ENCODE assay signal across 10 cellular contexts in the genomic region with DNA sequence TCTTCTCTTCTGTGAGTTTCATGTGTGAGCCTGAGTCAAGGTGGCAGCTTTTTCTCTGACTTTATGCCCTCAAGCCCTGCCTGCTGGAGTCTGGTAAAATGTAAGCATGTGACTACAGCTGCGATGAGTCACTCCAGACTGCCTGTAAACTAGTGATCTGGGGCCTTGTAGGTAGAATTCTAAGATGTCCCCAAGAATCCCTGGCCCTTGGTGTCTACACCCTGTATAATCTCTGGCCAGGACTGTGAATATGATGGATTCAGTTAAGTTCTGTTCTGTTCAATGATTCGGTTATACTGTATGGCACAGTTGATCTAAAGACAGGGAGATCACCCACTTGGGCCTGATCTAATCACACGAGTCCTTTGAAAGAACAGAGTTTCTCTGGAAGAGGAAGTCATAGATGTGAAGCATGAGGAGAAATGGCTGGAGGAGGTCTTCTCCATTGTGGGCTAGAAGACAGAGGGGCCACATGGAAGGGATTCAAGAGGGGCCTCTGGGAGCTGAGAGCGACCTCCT. TPM values are rescaled to one million over a fixed set of nuclear protein-coding genes. Genes with fewer than 3 reads are reported as not detected.
DNase-seq lines count a peak whose midpoint lies in the region; ATAC-seq, FAIRE-seq and TF ChIP-seq lines count a peak whose summit lies in the region.
"Had no signal": no experiment of that assay in that cellular context is flagged by ENCODE, and none has a peak within 500 bp of the region (broad histone marks: within the 10 kb centered on the region; RNA-seq: fewer than 3 reads in every experiment).

No MANE protein-coding gene starts in this region.

- no peak for TF ChIP-seq EP300 in HepG2 (IDR thresholded peaks at IDR 0.05; ENCODE audit: low read depth in 2 of 2, low read length in 2 of 2)
- TF ChIP-seq EP300 in HepG2 (CRISPR knock-in tag; IDR thresholded peaks at IDR 0.05; ENCODE audit: borderline replicate concordance), result no peak

- H3K79me2 ChIP-seq in HepG2 (ENCODE audit: insufficient read depth, low read length), result no peaks in the 10 kb centered on the region

- no peaks in the 10 kb centered on the region for H3K9me3 ChIP-seq in adipocyte (ENCODE audit: control insufficient read depth, low read length)
- H3K9me3 ChIP-seq in HepG2 (ENCODE audit: low read length), result no peaks in the 10 kb centered on the region
- H3K9me3 ChIP-seq in spleen, result no peaks in the 10 kb centered on the region

- no peak overlapping the region for H3K4me3 Mint-ChIP-seq in CD14-positive monocyte

- intact Hi-C loops in CD14-positive monocyte (cut with micrococcal nuclease), result no loop called here
- intact Hi-C loops in HepG2 (cut with micrococcal nuclease; ENCODE audit: unreplicated experiment), result no loop called here
- intact Hi-C loops in spleen (cut with DNase I; ENCODE audit: low total_unique reads), result no loop called here

- no peak overlapping the region for H3K4me2 ChIP-seq in HepG2 (ENCODE audit: low read depth, low read length)

- peak overlapping the region; percentile 43 to 91 (median 81) for H3K27ac Mint-ChIP-seq in CD14-positive monocyte

- no peaks in the 10 kb centered on the region for H3K27me3 ChIP-seq in adipocyte (replicated peaks; ENCODE audit: control insufficient read depth, insufficient read depth, low read length)
- no peaks in the 10 kb centered on the region; a peak in 2 of 5 replicates for H3K27me3 ChIP-seq in HepG2 (ENCODE audit: control insufficient read depth in 1 of 2, insufficient read depth in 2 of 2, low read length in 2 of 2)
- H3K27me3 ChIP-seq in spleen (replicated peaks in 1 of 7), result no peaks in the 10 kb centered on the region

- POLR2A ChIA-PET in HepG2 (lab: Yijun Ruan, JAX), result no interaction called here

- peaks cover 19% of the 10 kb centered on the region for H3K4me1 Mint-ChIP-seq in CD14-positive monocyte

- no peaks in the 10 kb centered on the region for H3K36me3 Mint-ChIP-seq in CD14-positive monocyte

- 40% methylated on average over 4 of the region's 4 CpGs for WGBS in HepG2 (ENCODE audit: low lambda C conversion rate)
- WGBS in spleen, 5 donors, result 84 to 91% (median 87%) methylated on average over 4 of the region's 4 CpGs

- no TSS peak for BruUV-seq in HepG2 (replicated peaks; lab: Mats Ljungman, UMichigan)

- peak; percentile 29; the same call in 1 of the 3 replicates for ATAC-seq in HepG2
- no peak for ATAC-seq in GM21723 (IDR thresholded peaks at IDR 0.05; ENCODE audit: unreplicated experiment)
- ATAC-seq in GM18498 (IDR thresholded peaks at IDR 0.05; ENCODE audit: unreplicated experiment), result no peak

- no peak overlapping the region for H3K27ac ChIP-seq in HepG2 (ENCODE audit: extremely low read length, insufficient read depth, low read length)
- H3K27ac ChIP-seq in spleen, result no peak overlapping the region

- TF ChIP-seq POLR2A in HepG2 (IDR thresholded peaks at IDR 0.05; ENCODE audit: insufficient read depth in 1 of 2, low read depth in 2 of 2, low read length in 2 of 2) (no peak), spleen (IDR thresholded peaks at IDR 0.05) (no peak)

- CTCF ChIA-PET in HepG2 (lab: Yijun Ruan, JAX; ENCODE audit: low intra/inter-chr PET ratio, low total read pairs), result no interaction called here

- H3K4me3 ChIP-seq in adipocyte (ENCODE audit: low read length), result no peak overlapping the region
- H3K4me3 ChIP-seq in HepG2 (replicated peaks in 1 of 3; ENCODE audit: insufficient read depth in 1 of 3, low read depth in 2 of 3, low read length in 3 of 3), result no peak overlapping the region
- no peak overlapping the region for H3K4me3 ChIP-seq in spleen

- H4K20me1 ChIP-seq in HepG2 (ENCODE audit: insufficient read depth, low read length), result no peaks in the 10 kb centered on the region

- TF ChIP-seq CTCF in CD14-positive monocyte (IDR thresholded peaks at IDR 0.05) (no peak), HepG2 (CRISPR knock-in tag; IDR thresholded peaks at IDR 0.05) (no peak), spleen (IDR thresholded peaks at IDR 0.05 in 8 of 11, conservative IDR thresholded peaks at IDR 0.05 in 3 of 11) (no peak)

- no peak overlapping the region for H3K9ac ChIP-seq in adipocyte (ENCODE audit: low read length)
- no peak overlapping the region for H3K9ac ChIP-seq in HepG2 (ENCODE audit: insufficient read depth, low read depth, low read length)

- peaks cover 7% of the 10 kb centered on the region for H3K4me1 ChIP-seq in adipocyte (ENCODE audit: control insufficient read depth, insufficient read depth, low read length)
- no peaks in the 10 kb centered on the region for H3K4me1 ChIP-seq in HepG2 (ENCODE audit: insufficient read depth, low read length)
- peaks cover 0 to 4% (median 0%) of the 10 kb centered on the region in 6 donors for H3K4me1 ChIP-seq in spleen

- H3K9me3 Mint-ChIP-seq in CD14-positive monocyte, result no peaks in the 10 kb centered on the region

- TF ChIP-seq RAD21 in HepG2 (CRISPR knock-in tag; IDR thresholded peaks at IDR 0.05), result no peak

- H3K36me3 ChIP-seq in adipocyte (ENCODE audit: control insufficient read depth, insufficient read depth, low read length, severe bottlenecking) (peaks cover 7% of the 10 kb centered on the region), HepG2 (replicated peaks in 1 of 2; ENCODE audit: control insufficient read depth in 1 of 2, insufficient read depth in 2 of 2, low read length in 2 of 2) (no peaks in the 10 kb centered on the region), spleen (no peaks in the 10 kb centered on the region)

- FAIRE-seq in HepG2 (lab: Jason Lieb, UNC), result no peak

- H3K27me3 Mint-ChIP-seq in CD14-positive monocyte (ENCODE audit: low read depth in 3 of 3), result peaks cover 2 to 3% (median 2%) of the 10 kb centered on the region in 3 donors

- in situ Hi-C loops in HepG2 (cut with HindIII; ENCODE audit: extremely low pct_ligation_motif_present, low pct_unique_long_range_greater_than_20kb), result no loop called here

- DNase-seq in CD14-positive monocyte (ENCODE audit: low spot score) (no peak), HS-5 (ENCODE audit: low read depth) (peak; percentile 39), adipocyte (ENCODE audit: low read depth) (peak; percentile 71), HepG2 (ENCODE audit: low spot score) (no peak), activated gamma-delta T cell (lab: John Stamatoyannopoulos, UW) (no peak), spleen (no peak)
- DNase-seq: activated gamma-delta T cell treated with Interleukin-2 at 50 U/mL for 16 hours, NCI-H2171 had no signal

- H2AFZ ChIP-seq in HepG2 (ENCODE audit: low read length), result no peak overlapping the region

TF ChIP-seq in HepG2, 621 proteins besides CTCF, POLR2A, EP300 and RAD21 (continues in another document):
- no peak for TF ChIP-seq ZNF543 (CRISPR knock-in tag; IDR thresholded peaks at IDR 0.05)
- TF ChIP-seq ZC3H4 (CRISPR knock-in tag; IDR thresholded peaks at IDR 0.05; ENCODE audit: borderline replicate concordance), result no peak
- no peak for TF ChIP-seq SRSF9 (IDR thresholded peaks at IDR 0.05; ENCODE audit: borderline replicate concordance, insufficient read depth, low read depth, low read length, poor library complexity, severe bottlenecking)
- TF ChIP-seq, protein P1, sequence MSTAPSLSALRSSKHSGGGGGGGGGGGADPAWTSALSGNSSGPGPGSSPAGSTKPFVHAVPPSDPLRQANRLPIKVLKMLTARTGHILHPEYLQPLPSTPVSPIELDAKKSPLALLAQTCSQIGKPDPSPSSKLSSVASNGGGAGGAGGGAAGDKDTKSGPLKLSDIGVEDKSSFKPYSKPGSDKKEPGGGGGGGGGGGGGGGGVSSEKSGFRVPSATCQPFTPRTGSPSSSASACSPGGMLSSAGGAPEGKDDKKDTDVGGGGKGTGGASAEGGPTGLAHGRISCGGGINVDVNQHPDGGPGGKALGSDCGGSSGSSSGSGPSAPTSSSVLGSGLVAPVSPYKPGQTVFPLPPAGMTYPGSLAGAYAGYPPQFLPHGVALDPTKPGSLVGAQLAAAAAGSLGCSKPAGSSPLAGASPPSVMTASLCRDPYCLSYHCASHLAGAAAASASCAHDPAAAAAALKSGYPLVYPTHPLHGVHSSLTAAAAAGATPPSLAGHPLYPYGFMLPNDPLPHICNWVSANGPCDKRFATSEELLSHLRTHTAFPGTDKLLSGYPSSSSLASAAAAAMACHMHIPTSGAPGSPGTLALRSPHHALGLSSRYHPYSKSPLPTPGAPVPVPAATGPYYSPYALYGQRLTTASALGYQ (CRISPR knock-in tag; IDR thresholded peaks at IDR 0.05), result no peak

RNA-seq across cellular contexts. Expression of a gene that starts 29.8 kb away (rescaled TPM):
- polyA plus RNA-seq in CD14-positive monocyte (not detected), HepG2 (2011; rRNA removed) (not detected in 2 replicates), spleen (not detected)
- total RNA-seq in HepG2 (2016; rRNA removed; fragmentation: Illumina TruSeq; extraction: Trizol) (not detected in 2 replicates), spleen (not detected)
- total RNA-seq in HepG2 (2016; cell fraction: cytosol; rRNA removed; fragmentation: Illumina TruSeq; extraction: Trizol; ENCODE audit: low read depth), result not detected in 2 replicates
- not detected in 2 replicates for total RNA-seq in HepG2 (2016; cell fraction: insoluble cytoplasmic fraction; rRNA removed; fragmentation: Illumina TruSeq; extraction: Trizol)
- not detected in 2 replicates for total RNA-seq in HepG2 (2016; cell fraction: membrane; rRNA removed; fragmentation: Illumina TruSeq; extraction: Trizol)
- total RNA-seq in HepG2 (2016; cell fraction: nucleus; rRNA removed; fragmentation: Illumina TruSeq; extraction: Trizol), result not detected in 2 replicates
- polyA plus RNA-seq in HepG2 (2011; cell fraction: cytosol; rRNA removed), result not detected in 2 replicates
- not detected in 2 replicates for polyA plus RNA-seq in HepG2 (2011; cell fraction: nucleus; rRNA removed)
- not detected in 2 replicates for polyA plus RNA-seq in HepG2 (2012)
- polyA plus RNA-seq in HepG2 (2016; cell fraction: cytosol; fragmentation: Illumina TruSeq; extraction: Trizol; ENCODE audit: low read depth), result not detected in 2 replicates
- polyA plus RNA-seq in HepG2 (2016; cell fraction: insoluble cytoplasmic fraction; fragmentation: Illumina TruSeq; extraction: Trizol; ENCODE audit: low read depth), result not detected in 2 replicates
- not detected in 2 replicates for polyA plus RNA-seq in HepG2 (2016; cell fraction: membrane; fragmentation: Illumina TruSeq; extraction: Trizol; ENCODE audit: low read depth)
- polyA plus RNA-seq in HepG2 (2016; cell fraction: nucleus; fragmentation: Illumina TruSeq; extraction: Trizol; ENCODE audit: insufficient read depth, low read depth), result not detected in 2 replicates
- not detected in 2 replicates for polyA minus RNA-seq in HepG2 (2011; rRNA and poly(A)+ RNA removed; ENCODE audit: low replicate concordance)
- polyA minus RNA-seq in HepG2 (2011; cell fraction: cytosol; rRNA and poly(A)+ RNA removed), result not detected in 2 replicates
- not detected in 2 replicates for polyA minus RNA-seq in HepG2 (2011; cell fraction: nucleus; rRNA and poly(A)+ RNA removed)

Comparison
In these comparisons a context has a peak if more than half of its experiments do, and no peak if none do; other contexts are left out.
1. DNase-seq: peak in HS-5 (single experiment) and adipocyte (single experiment); none in CD14-positive monocyte (single experiment), HepG2 (single experiment), activated gamma-delta T cell (single experiment) and spleen (single experiment).